ENCODE assay signal across 14 cellular contexts in the genomic region with DNA sequence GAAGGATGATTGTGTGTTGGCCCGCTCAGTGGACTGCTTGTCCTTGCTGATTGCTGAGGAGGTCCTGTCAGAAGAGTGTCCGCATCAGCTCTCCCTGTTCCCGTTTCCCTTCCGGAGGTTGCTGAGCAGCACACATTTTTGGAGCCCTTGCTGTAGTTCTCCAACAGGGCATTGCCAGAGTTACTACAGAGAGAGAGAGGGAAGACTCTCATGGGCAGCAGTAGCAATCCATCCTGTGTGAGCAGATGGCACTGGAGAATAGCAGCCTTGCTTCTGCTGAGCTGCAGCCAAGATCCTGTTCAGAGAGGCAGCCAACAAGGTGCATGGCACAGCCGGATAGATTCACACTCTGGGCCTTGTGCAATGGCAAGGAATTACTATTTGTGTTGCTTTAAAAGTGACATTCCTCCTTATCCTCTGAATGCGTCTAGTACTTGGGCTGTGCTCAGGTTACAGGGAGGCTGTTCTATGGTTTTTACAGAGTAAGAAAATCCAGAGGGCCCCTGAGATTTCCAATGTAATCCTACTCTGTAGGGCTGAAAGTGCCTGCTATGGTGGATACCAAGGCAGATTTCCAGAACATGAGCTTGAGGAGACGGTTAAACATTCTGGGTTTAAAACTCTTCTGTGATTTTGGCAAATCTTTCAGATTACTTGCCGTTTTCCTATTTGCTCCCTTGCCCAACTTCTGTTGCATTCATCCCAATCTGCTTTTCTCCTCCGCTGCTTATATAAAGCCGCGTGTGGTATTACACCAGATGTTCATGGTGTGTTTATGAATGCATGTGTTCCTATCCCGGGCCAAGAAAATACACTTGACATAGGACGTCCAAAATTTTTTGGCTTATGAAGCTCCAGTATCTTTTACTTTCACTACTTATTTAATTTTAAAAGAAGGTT. TPM values are rescaled to one million over a fixed set of nuclear protein-coding genes. Genes with fewer than 3 reads are reported as not detected.
A peak's percentile ranks its signal among the peaks of the same experiment; 100 is the strongest.
DNase-seq lines count a peak whose midpoint lies in the region; ATAC-seq, FAIRE-seq and TF ChIP-seq lines count a peak whose summit lies in the region.
"Had no signal": no experiment of that assay in that cellular context is flagged by ENCODE, and none has a peak within 500 bp of the region (broad histone marks: within the 10 kb centered on the region; RNA-seq: fewer than 3 reads in every experiment).

No MANE protein-coding gene starts in this region.

- peaks cover 14% of the 10 kb centered on the region for H3K4me1 Mint-ChIP-seq in T-helper 2 cell treated with Interferon-gamma antibody and Interleukin-4, amounts not matched to agents 5 μg/mL and 100 μg/mL, for 36 hours (ENCODE audit: low read depth)
- H3K4me1 Mint-ChIP-seq in stimulated activated naive B cell treated with anti-CD40 and anti-IgM and Interleukin-4, amounts not matched to agents 10 μg/mL and 1 μg/mL and 100 μg/mL, for 72 hours = no peaks in the 10 kb centered on the region

- DNase-seq in NCI-H2171 treated with DMSO at 0.1 percent for 48 hours (lab: John Stamatoyannopoulos, UW) (peak; percentile 87), cerebellum (ENCODE audit: low spot score) (peak; percentile 89), keratinocyte (ENCODE audit: low read depth, low spot score) (no peak), thoracic aorta (ENCODE audit: low spot score) (no peak), NCI-H2029 (lab: John Stamatoyannopoulos, UW) (no peak)
- DNase-seq in T-helper 2 cell treated with Interferon-gamma antibody and Interleukin-4, amounts not matched to agents 5 μg/mL and 100 μg/mL, for 36 hours (ENCODE audit: low spot score) = no peak
- no peak for DNase-seq in stimulated activated naive B cell treated with anti-CD40 and anti-IgM and Interleukin-4, amounts not matched to agents 10 μg/mL and 1 μg/mL and 100 μg/mL, for 72 hours
- DNase-seq: activated CD4-positive, alpha-beta T cell treated with anti-CD3 and anti-CD28 coated beads for 1 hour; activated gamma-delta T cell; DMS153; endodermal cell; naive thymus-derived CD4-positive, alpha-beta T cell; NCI-H1436 treated with DMSO at 0.1 percent for 48 hours had no signal

- no peak overlapping the region for H3K27ac ChIP-seq in keratinocyte (ENCODE audit: control insufficient read depth, insufficient read depth, low read length)
- peak overlapping the region; percentile 37 to 45 for H3K27ac ChIP-seq in thoracic aorta

- H3K27me3 ChIP-seq in keratinocyte (ENCODE audit: control insufficient read depth, extremely low read depth, insufficient read depth, low read length) (no peaks in the 10 kb centered on the region), thoracic aorta (replicated peaks; ENCODE audit: insufficient read depth) (no peaks in the 10 kb centered on the region)

- H3K79me2 ChIP-seq in keratinocyte (ENCODE audit: control insufficient read depth, insufficient read depth, low read length) = peaks cover 37% of the 10 kb centered on the region

- no peaks in the 10 kb centered on the region for H3K9me1 ChIP-seq in keratinocyte (ENCODE audit: control insufficient read depth, extremely low read depth, insufficient read depth, low read length)

- no peaks in the 10 kb centered on the region for H3K36me3 ChIP-seq in keratinocyte (ENCODE audit: control insufficient read depth in 2 of 2, extremely low read depth in 1 of 2, insufficient read depth in 2 of 2, low read length in 2 of 2)
- no peaks in the 10 kb centered on the region for H3K36me3 ChIP-seq in thoracic aorta

- peak overlapping the region; percentile 33 for H3K4me2 ChIP-seq in keratinocyte (ENCODE audit: control insufficient read depth, extremely low read depth, insufficient read depth, low read depth, low read length)

- no peaks in the 10 kb centered on the region for H3K9me3 Mint-ChIP-seq in T-helper 2 cell treated with Interferon-gamma antibody and Interleukin-4, amounts not matched to agents 5 μg/mL and 100 μg/mL, for 36 hours
- no peaks in the 10 kb centered on the region for H3K9me3 Mint-ChIP-seq in stimulated activated naive B cell treated with anti-CD40 and anti-IgM and Interleukin-4, amounts not matched to agents 10 μg/mL and 1 μg/mL and 100 μg/mL, for 72 hours
- H3K9me3 Mint-ChIP-seq: endodermal cell; naive thymus-derived CD4-positive, alpha-beta T cell had no signal

- H2AFZ ChIP-seq in keratinocyte (ENCODE audit: control insufficient read depth, low read length) = no peak overlapping the region

- H3K9me3 ChIP-seq in keratinocyte (ENCODE audit: control insufficient read depth, low read depth, low read length) (no peaks in the 10 kb centered on the region), thoracic aorta (no peaks in the 10 kb centered on the region)

- no peak overlapping the region for H3K9ac ChIP-seq in keratinocyte (ENCODE audit: control insufficient read depth, extremely low read depth, insufficient read depth, low read length)

- no peak overlapping the region for H3K27ac Mint-ChIP-seq in T-helper 2 cell treated with Interferon-gamma antibody and Interleukin-4, amounts not matched to agents 5 μg/mL and 100 μg/mL, for 36 hours
- H3K27ac Mint-ChIP-seq in stimulated activated naive B cell treated with anti-CD40 and anti-IgM and Interleukin-4, amounts not matched to agents 10 μg/mL and 1 μg/mL and 100 μg/mL, for 72 hours = no peak overlapping the region
- H3K27ac Mint-ChIP-seq: naive thymus-derived CD4-positive, alpha-beta T cell had no signal

- dilution Hi-C loops in keratinocyte (cut with MboI; ENCODE audit: extremely low pct_ligation_motif_present, low sequenced_read_pairs) = no loop called here

- FAIRE-seq in keratinocyte (lab: Jason Lieb, UNC) = peak; percentile 26

- no peak for TF ChIP-seq CTCF in keratinocyte (optimal IDR thresholded peaks at IDR 0.05 in 1 of 3, IDR thresholded peaks at IDR 0.05 in 1 of 3, conservative IDR thresholded peaks at IDR 0.05 in 1 of 3; ENCODE audit: extremely low read depth in 1 of 3, insufficient read depth in 2 of 3, low read length in 3 of 3)
- TF ChIP-seq CTCF in thoracic aorta (IDR thresholded peaks at IDR 0.05) = no peak

- H3K4me3 ChIP-seq in keratinocyte (ENCODE audit: control insufficient read depth in 2 of 3, extremely low read depth in 1 of 3, insufficient read depth in 2 of 3, low read depth in 1 of 3, low read length in 3 of 3) = no peak overlapping the region
- peak overlapping the region; percentile 3 for H3K4me3 ChIP-seq in thoracic aorta

- H3K4me1 ChIP-seq in keratinocyte (ENCODE audit: control insufficient read depth, extremely low read depth, insufficient read depth, low read length) = peaks cover 67% of the 10 kb centered on the region
- H3K4me1 ChIP-seq in thoracic aorta (ENCODE audit: control insufficient read depth in 1 of 2, low read depth in 2 of 2) = peaks cover 20 to 37% of the 10 kb centered on the region in 2 donors

- H3K4me3 Mint-ChIP-seq in T-helper 2 cell treated with Interferon-gamma antibody and Interleukin-4, amounts not matched to agents 5 μg/mL and 100 μg/mL, for 36 hours = no peak overlapping the region
- no peak overlapping the region for H3K4me3 Mint-ChIP-seq in stimulated activated naive B cell treated with anti-CD40 and anti-IgM and Interleukin-4, amounts not matched to agents 10 μg/mL and 1 μg/mL and 100 μg/mL, for 72 hours
- H3K4me3 Mint-ChIP-seq: endodermal cell; naive thymus-derived CD4-positive, alpha-beta T cell had no signal

- H4K20me1 ChIP-seq in keratinocyte (ENCODE audit: control insufficient read depth, extremely low read depth, insufficient read depth, low read length) = no peaks in the 10 kb centered on the region

- H3K36me3 Mint-ChIP-seq in T-helper 2 cell treated with Interferon-gamma antibody and Interleukin-4, amounts not matched to agents 5 μg/mL and 100 μg/mL, for 36 hours (ENCODE audit: low read depth) = peaks cover 8% of the 10 kb centered on the region
- no peaks in the 10 kb centered on the region for H3K36me3 Mint-ChIP-seq in stimulated activated naive B cell treated with anti-CD40 and anti-IgM and Interleukin-4, amounts not matched to agents 10 μg/mL and 1 μg/mL and 100 μg/mL, for 72 hours

- no peak for ATAC-seq in thoracic aorta (ENCODE audit: insufficient number of reproducible peaks, low FRiP score, low read depth)
- no peak for ATAC-seq in GM18868 (IDR thresholded peaks at IDR 0.05; ENCODE audit: unreplicated experiment)
- ATAC-seq in stimulated activated naive B cell treated with anti-CD40 and anti-IgM and Interleukin-4, amounts not matched to agents 10 μg/mL and 1 μg/mL and 100 μg/mL, for 72 hours (replicated peaks) = no peak

- no peaks in the 10 kb centered on the region for H3K27me3 Mint-ChIP-seq in T-helper 2 cell treated with Interferon-gamma antibody and Interleukin-4, amounts not matched to agents 5 μg/mL and 100 μg/mL, for 36 hours (ENCODE audit: low read depth)
- H3K27me3 Mint-ChIP-seq in stimulated activated naive B cell treated with anti-CD40 and anti-IgM and Interleukin-4, amounts not matched to agents 10 μg/mL and 1 μg/mL and 100 μg/mL, for 72 hours = no peaks in the 10 kb centered on the region

RNA-seq across cellular contexts. Expression of a gene that starts 27.4 kb away (rescaled TPM):
- total RNA-seq in cerebellum = 13.3 TPM
- polyA plus RNA-seq in keratinocyte = 70.8 to 90.0 TPM (median 77.8 TPM) in 3 replicates
- 21.7 TPM for polyA plus RNA-seq in keratinocyte (2011; ENCODE audit: low read depth)
- polyA plus RNA-seq in keratinocyte (2011; cell fraction: cytosol; rRNA removed) = 66.6 and 130 TPM in 2 replicates
- polyA plus RNA-seq in keratinocyte (2011; cell fraction: nucleus; rRNA removed) = 43.4 and 55.0 TPM in 2 replicates
- polyA plus RNA-seq in keratinocyte (2012; ENCODE audit: low replicate concordance) = 28.9 and 40.6 TPM in 2 replicates
- polyA minus RNA-seq in keratinocyte = 50.2 to 116 TPM (median 97.8 TPM) in 3 replicates
- polyA minus RNA-seq in keratinocyte (2011; cell fraction: cytosol; rRNA and poly(A)+ RNA removed) = 42.0 TPM
- 30.5 and 69.2 TPM in 2 replicates for polyA minus RNA-seq in keratinocyte (2011; cell fraction: nucleus; rRNA and poly(A)+ RNA removed)
- total RNA-seq in thoracic aorta = 10 to 100 TPM; 32.2 to 35.8 TPM

Comparison
In these comparisons a context has a peak if more than half of its experiments do, and no peak if none do; other contexts are left out.
1. DNase-seq: peak in NCI-H2171 treated with DMSO at 0.1 percent for 48 hours (single experiment) and cerebellum (single experiment); none in keratinocyte (single experiment), thoracic aorta (single experiment), T-helper 2 cell treated with Interferon-gamma antibody and Interleukin-4, amounts not matched to agents 5 μg/mL and 100 μg/mL, for 36 hours (single experiment), NCI-H2029 (single experiment) and stimulated activated naive B cell treated with anti-CD40 and anti-IgM and Interleukin-4, amounts not matched to agents 10 μg/mL and 1 μg/mL and 100 μg/mL, for 72 hours (single experiment).